9 cellular contexts compared by ENCODE assay signal in the genomic region with DNA sequence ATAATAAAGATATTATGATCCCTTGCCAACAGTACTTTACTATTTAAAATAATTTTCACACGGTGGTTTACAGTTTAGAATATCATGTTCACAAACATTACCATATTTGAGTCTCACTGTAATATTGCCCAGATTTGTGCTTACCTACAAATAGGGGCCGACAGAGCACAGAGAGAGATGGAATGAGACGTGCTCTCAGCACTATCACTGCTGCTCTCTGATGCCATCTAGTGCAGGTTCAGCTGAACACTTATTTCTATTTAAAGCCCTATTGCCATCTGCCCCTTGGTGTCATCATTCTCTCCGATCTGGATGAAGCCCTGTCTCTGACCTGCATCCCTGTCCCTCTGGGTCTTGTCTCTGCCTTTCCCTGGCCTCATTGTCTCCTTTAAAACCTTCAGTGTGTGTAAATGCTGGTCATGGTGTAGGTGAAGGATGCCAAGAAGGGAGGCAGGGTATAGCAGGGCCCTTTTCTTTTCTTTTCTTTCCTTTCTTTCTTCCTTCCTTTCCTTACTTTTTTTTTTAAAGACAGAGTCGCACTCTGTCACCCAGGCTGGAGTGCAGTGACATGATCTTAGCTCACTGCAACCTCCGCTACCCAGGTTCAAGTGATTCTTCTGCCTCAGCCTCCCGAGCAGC. TPM values are rescaled to one million over a fixed set of nuclear protein-coding genes. Genes with fewer than 3 reads are reported as not detected.
DNase-seq lines count a peak whose midpoint lies in the region; ATAC-seq and TF ChIP-seq lines count a peak whose summit lies in the region.
"Had no signal": no experiment of that assay in that cellular context is flagged by ENCODE, and none has a peak within 500 bp of the region (broad histone marks: within the 10 kb centered on the region; RNA-seq: fewer than 3 reads in every experiment).

No MANE protein-coding gene starts in this region.

- H2AFZ ChIP-seq in Karpas-422 (ENCODE audit: low read length) (no peak overlapping the region), PC-3 (ENCODE audit: low read length) (peak overlapping the region; percentile 29; the same call in 1 of the 2 replicates), neural cell (ENCODE audit: low read depth, low read length) (no peak overlapping the region)

- H4K20me1 ChIP-seq in Karpas-422 (ENCODE audit: insufficient read depth, low read depth, low read length) (no peaks in the 10 kb centered on the region), PC-3 (ENCODE audit: low read length) (no peaks in the 10 kb centered on the region), neural cell (ENCODE audit: insufficient read depth) (no peaks in the 10 kb centered on the region)

- H3K4me3 Mint-ChIP-seq in activated T-cell treated with anti-CD3 and anti-CD28 coated beads, Interleukin-2, amount 50 U/mL, for 4 hours: no peak overlapping the region

- TF ChIP-seq RAD21 in neural cell (conservative IDR thresholded peaks at IDR 0.05): peak; percentile 87

- H3K36me3 ChIP-seq in Karpas-422 (ENCODE audit: insufficient read depth, low read length): no peaks in the 10 kb centered on the region
- no peaks in the 10 kb centered on the region for H3K36me3 ChIP-seq in PC-3 (ENCODE audit: low read depth, low read length)
- no peaks in the 10 kb centered on the region for H3K36me3 ChIP-seq in neural cell (ENCODE audit: insufficient read depth, low read length)

- H3K9me3 Mint-ChIP-seq in activated T-cell treated with anti-CD3 and anti-CD28 coated beads, Interleukin-2, amount 50 U/mL, for 4 hours: no peaks in the 10 kb centered on the region

- DNase-seq in AG09309 (ENCODE audit: low read depth): peak; percentile 34
- peak; percentile 92 for DNase-seq in Karpas-422
- peak; percentile 87 for DNase-seq in PC-3
- peak; percentile 49 for DNase-seq in activated T-cell treated with anti-CD3 and anti-CD28 coated beads, Interleukin-2, amount 50 U/mL, for 4 hours
- peak; percentile 76 for DNase-seq in fibroblast of mammary gland (ENCODE audit: low read depth)

- H3F3A ChIP-seq in PC-3 (ENCODE audit: low read length, unreplicated experiment) (no peaks in the 10 kb centered on the region), neural cell (ENCODE audit: insufficient read depth, low read length, poor library complexity, severe bottlenecking) (no peaks in the 10 kb centered on the region)

- no peak for TF ChIP-seq EP300 in neural cell (conservative IDR thresholded peaks at IDR 0.05; ENCODE audit: poor library complexity, severe bottlenecking)

- peaks cover 17% of the 10 kb centered on the region for H3K27me3 Mint-ChIP-seq in activated T-cell treated with anti-CD3 and anti-CD28 coated beads, Interleukin-2, amount 50 U/mL, for 4 hours (ENCODE audit: low read depth)

- TF ChIP-seq CTCF in AG09309 (IDR thresholded peaks at IDR 0.05; ENCODE audit: control insufficient read depth, insufficient read depth, low read depth, low read length, missing control alignments): peak; percentile 85
- TF ChIP-seq CTCF in PC-3 (conservative IDR thresholded peaks at IDR 0.05; ENCODE audit: low read depth, low read length): peak; percentile 92
- TF ChIP-seq CTCF in fibroblast of mammary gland (conservative IDR thresholded peaks at IDR 0.05; ENCODE audit: control insufficient read depth, insufficient read depth, low read depth, low read length): peak; percentile 91
- TF ChIP-seq CTCF in neural cell (IDR thresholded peaks at IDR 0.05; ENCODE audit: poor library complexity, severe bottlenecking): peak; percentile 95

- H3K36me3 Mint-ChIP-seq in activated T-cell treated with anti-CD3 and anti-CD28 coated beads, Interleukin-2, amount 50 U/mL, for 4 hours (ENCODE audit: insufficient read depth): no peaks in the 10 kb centered on the region

- no peaks in the 10 kb centered on the region for H3K9me3 ChIP-seq in Karpas-422 (ENCODE audit: low read length)
- no peaks in the 10 kb centered on the region for H3K9me3 ChIP-seq in PC-3 (ENCODE audit: low read length)
- no peaks in the 10 kb centered on the region for H3K9me3 ChIP-seq in neural cell (ENCODE audit: low read length)

- intact Hi-C loops in PC-3 (cut with micrococcal nuclease): loop anchor here (1.0 kb wide), 1 partner anchor 24 kb away; no protein-coding TSS in a partner anchor

- H3K4me1 ChIP-seq in Karpas-422 (ENCODE audit: low read length) (peaks cover 21% of the 10 kb centered on the region), PC-3 (ENCODE audit: insufficient read depth, low read length) (no peaks in the 10 kb centered on the region)

- POLR2A ChIA-PET in PC-3 (lab: Charles Lee; ENCODE audit: unreplicated experiment): no interaction called here

- H3K27me3 ChIP-seq in Karpas-422 (ENCODE audit: low read length): no peaks in the 10 kb centered on the region
- no peaks in the 10 kb centered on the region for H3K27me3 ChIP-seq in PC-3 (ENCODE audit: low read length)
- no peaks in the 10 kb centered on the region for H3K27me3 ChIP-seq in neural cell (ENCODE audit: insufficient read depth, low read depth, low read length)

- ATAC-seq in GM18519 (IDR thresholded peaks at IDR 0.05; ENCODE audit: low FRiP score, unreplicated experiment): peak; percentile 68
- ATAC-seq in PC-3: peak; percentile 98
- ATAC-seq in activated T-cell treated with anti-CD3 and anti-CD28 coated beads, Interleukin-2, amount 50 U/mL, for 4 hours: peak; percentile 96 to 97
- ATAC-seq in HG03039 (IDR thresholded peaks at IDR 0.05; ENCODE audit: unreplicated experiment): no peak

- H3K79me2 ChIP-seq in Karpas-422 (ENCODE audit: low read length): no peaks in the 10 kb centered on the region
- H3K79me2 ChIP-seq in PC-3 (ENCODE audit: low read length): no peaks in the 10 kb centered on the region
- H3K79me2 ChIP-seq in neural cell (replicated peaks; ENCODE audit: insufficient read depth, low read length): no peaks in the 10 kb centered on the region

- no peak overlapping the region for H3K4me3 ChIP-seq in AG09309 (ENCODE audit: control insufficient read depth, low read depth, low read length)
- no peak overlapping the region for H3K4me3 ChIP-seq in Karpas-422 (ENCODE audit: low read length)
- no peak overlapping the region for H3K4me3 ChIP-seq in PC-3 (ENCODE audit: low read length)
- no peak overlapping the region for H3K4me3 ChIP-seq in fibroblast of mammary gland (ENCODE audit: control insufficient read depth, low read depth, low read length)
- no peak overlapping the region for H3K4me3 ChIP-seq in neural cell (ENCODE audit: low read length)

- no peaks in the 10 kb centered on the region for H3K9me2 ChIP-seq in Karpas-422 (replicated peaks; ENCODE audit: insufficient read depth, low read length)
- no peaks in the 10 kb centered on the region for H3K9me2 ChIP-seq in PC-3 (replicated peaks; ENCODE audit: low read length)
- no peaks in the 10 kb centered on the region for H3K9me2 ChIP-seq in neural cell (ENCODE audit: insufficient read depth, low read length)

- H3K4me2 ChIP-seq in Karpas-422 (ENCODE audit: low read depth, low read length, poor library complexity, severe bottlenecking) (peak overlapping the region; percentile 33), PC-3 (ENCODE audit: low read length) (0 out of 2 replicates have a peak overlapping the region, but pooled peaks have one; percentile 2), neural cell (ENCODE audit: low read length) (no peak overlapping the region)

- peaks cover 11% of the 10 kb centered on the region for H3K4me1 Mint-ChIP-seq in activated T-cell treated with anti-CD3 and anti-CD28 coated beads, Interleukin-2, amount 50 U/mL, for 4 hours (ENCODE audit: low read depth)

- CTCF ChIA-PET in PC-3 (lab: Charles Lee): interaction anchor here (0.5 to 1.1 kb wide), 3 partner anchors 9 to 151 kb away, joined by 3 read pairs; no protein-coding TSS in a partner anchor

- H3K9ac ChIP-seq in Karpas-422 (ENCODE audit: low read length) (no peak overlapping the region; the same call in none of the 2 replicates), PC-3 (ENCODE audit: low read length) (no peak overlapping the region), neural cell (ENCODE audit: low read length) (no peak overlapping the region)

- peak overlapping the region; percentile 26; the same call in 1 of the 2 replicates for H3K27ac ChIP-seq in Karpas-422 (ENCODE audit: low read length)
- no peak overlapping the region for H3K27ac ChIP-seq in PC-3 (ENCODE audit: low read length)
- no peak overlapping the region for H3K27ac ChIP-seq in neural cell (ENCODE audit: low read length)

- no TSS peak for BruUV-seq in PC-3 (replicated peaks; lab: Mats Ljungman, UMichigan)

TF ChIP-seq in neural cell, 6 proteins besides CTCF, POLR2A, EP300 and RAD21:
- TF ChIP-seq SMC3 (conservative IDR thresholded peaks at IDR 0.05; ENCODE audit: poor library complexity) (peak; percentile 93), MXI1 (conservative IDR thresholded peaks at IDR 0.05; ENCODE audit: poor library complexity, severe bottlenecking) (peak; percentile 43), TAF1 (IDR thresholded peaks at IDR 0.05; ENCODE audit: low read depth) (no peak)

RNA-seq across cellular contexts. Expression of a gene that starts 6.9 kb away (rescaled TPM):
- 26.2 and 28.0 TPM in 2 replicates for total RNA-seq in Karpas-422 (2014; rRNA removed; shearing (Covaris generic); ENCODE audit: low replicate concordance)
- 37.3 and 73.7 TPM in 2 replicates for total RNA-seq in PC-3 (2014; rRNA removed)
- 100 to 1,000 TPM; 171 to 190 (median 174) TPM for total RNA-seq in activated T-cell treated with anti-CD3 and anti-CD28 coated beads, Interleukin-2, amount 50 U/mL, for 4 hours
- 1.3 and 3.9 TPM in 2 replicates for polyA plus RNA-seq in neural cell
- 3.2 and 5.2 TPM in 2 replicates for polyA minus RNA-seq in neural cell

RNA-seq across cellular contexts. Expression of a gene that starts 11.1 kb away (rescaled TPM):
- 0.47 TPM in 1 of 2 replicates, not detected in the other for total RNA-seq in Karpas-422 (2014; rRNA removed; shearing (Covaris generic); ENCODE audit: low replicate concordance)
- 1.1 TPM in 1 of 2 replicates, not detected in the other for total RNA-seq in PC-3 (2014; rRNA removed)
- not detected for total RNA-seq in activated T-cell treated with anti-CD3 and anti-CD28 coated beads, Interleukin-2, amount 50 U/mL, for 4 hours
- polyA plus RNA-seq in neural cell: 22.9 and 24.6 TPM in 2 replicates
- polyA minus RNA-seq in neural cell: 3.4 TPM in 2 replicates

RNA-seq across cellular contexts. Expression of a gene that starts 16.6 kb away (rescaled TPM):
- 113 and 135 TPM in 2 replicates for total RNA-seq in Karpas-422 (2014; rRNA removed; shearing (Covaris generic); ENCODE audit: low replicate concordance)
- 237 and 261 TPM in 2 replicates for total RNA-seq in PC-3 (2014; rRNA removed)
- 100 to 1,000 TPM in 1 of 3 donors, 10 to 100 TPM in 2; 80.3 to 102 (median 83.7) TPM for total RNA-seq in activated T-cell treated with anti-CD3 and anti-CD28 coated beads, Interleukin-2, amount 50 U/mL, for 4 hours
- 95.7 and 111 TPM in 2 replicates for polyA plus RNA-seq in neural cell
- polyA minus RNA-seq in neural cell: 63.9 and 65.7 TPM in 2 replicates

RNA-seq across cellular contexts. Expression of a gene that starts 28.6 kb away (rescaled TPM):
- total RNA-seq in Karpas-422 (2014; rRNA removed; shearing (Covaris generic); ENCODE audit: low replicate concordance): 2.9 and 7.8 TPM in 2 replicates
- not detected in 2 replicates for total RNA-seq in PC-3 (2014; rRNA removed)
- total RNA-seq in activated T-cell treated with anti-CD3 and anti-CD28 coated beads, Interleukin-2, amount 50 U/mL, for 4 hours: 10 to 100 TPM in 1 of 3 donors, 1 to 10 TPM in 2; 2.9 to 10.9 (median 5.4) TPM
- polyA plus RNA-seq in neural cell: not detected in 2 replicates
- polyA minus RNA-seq in neural cell: not detected in 2 replicates
- total RNA-seq: skeletal muscle tissue had no signal

RNA-seq across cellular contexts. Expression of a gene that starts 33.8 kb away (rescaled TPM):
- total RNA-seq in Karpas-422 (2014; rRNA removed; shearing (Covaris generic); ENCODE audit: low replicate concordance): not detected in 2 replicates
- total RNA-seq in PC-3 (2014; rRNA removed): not detected in 2 replicates
- total RNA-seq in activated T-cell treated with anti-CD3 and anti-CD28 coated beads, Interleukin-2, amount 50 U/mL, for 4 hours: not detected
- polyA plus RNA-seq in neural cell: 0.58 TPM in 1 of 2 replicates, not detected in the other
- not detected in 2 replicates for polyA minus RNA-seq in neural cell

Comparison
In these comparisons a context has a peak if more than half of its experiments do, and no peak if none do; other contexts are left out.
1. DNase-seq: peak in every context shown above with its lines; median percentile 92 in Karpas-422; 87 in PC-3; 76 in fibroblast of mammary gland; 49 in activated T-cell treated with anti-CD3 and anti-CD28 coated beads, Interleukin-2, amount 50 U/mL, for 4 hours; 34 in AG09309.